25 cellular contexts compared by ENCODE assay signal in the genomic region with DNA sequence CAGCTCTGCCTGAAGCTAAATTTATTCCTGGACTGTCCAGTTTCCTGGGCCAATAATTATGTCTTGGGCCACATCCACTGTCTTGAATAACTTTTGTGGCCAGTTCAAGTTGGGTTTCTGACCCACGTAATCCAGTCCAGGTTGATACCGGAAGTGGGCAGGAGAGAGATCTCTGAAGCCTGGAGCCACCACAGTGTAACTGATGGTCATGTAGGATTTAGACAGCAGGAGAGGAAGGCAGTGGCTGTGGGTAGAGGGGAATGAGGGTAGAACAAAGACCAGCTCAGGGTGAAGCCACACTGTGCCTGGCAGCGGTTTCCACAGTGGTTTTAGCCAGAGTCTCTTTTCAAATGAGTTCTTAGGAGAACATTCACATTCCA. TPM values are rescaled to one million over a fixed set of nuclear protein-coding genes. Genes with fewer than 3 reads are reported as not detected.
A peak's percentile ranks its signal among the peaks of the same experiment; 100 is the strongest.
DNase-seq lines count a peak whose midpoint lies in the region; ATAC-seq and TF ChIP-seq lines count a peak whose summit lies in the region.
"Had no signal": no experiment of that assay in that cellular context is flagged by ENCODE, and none has a peak within 500 bp of the region (broad histone marks: within the 10 kb centered on the region; RNA-seq: fewer than 3 reads in every experiment).

No MANE protein-coding gene starts in this region.

- H3K79me2 ChIP-seq in parathyroid adenoma, result no peaks in the 10 kb centered on the region

- H3K4me2 ChIP-seq in parathyroid adenoma (ENCODE audit: low read length), result no peak overlapping the region
- H3K4me2 ChIP-seq: BLaER1 had no signal

- peaks cover 0 to 6% of the 10 kb centered on the region in 2 donors for H3K36me3 ChIP-seq in adrenal gland (replicated peaks in 1 of 2)
- peaks cover 0 to 12% (median 0%) of the 10 kb centered on the region in 3 donors for H3K36me3 ChIP-seq in esophagus squamous epithelium
- H3K36me3 ChIP-seq in parathyroid adenoma (ENCODE audit: control insufficient read depth, insufficient read depth, low read length), result no peaks in the 10 kb centered on the region
- H3K36me3 ChIP-seq in tibial artery, result peaks cover 0 to 13% (median 0%) of the 10 kb centered on the region in 3 donors

- H3K4me1 ChIP-seq in adrenal gland (replicated peaks in 1 of 2), result peaks cover 48 to 79% of the 10 kb centered on the region in 2 donors
- H3K4me1 ChIP-seq in esophagus squamous epithelium, result peaks cover 30 to 100% (median 64%) of the 10 kb centered on the region in 3 donors
- peaks cover 7% of the 10 kb centered on the region for H3K4me1 ChIP-seq in parathyroid adenoma
- H3K4me1 ChIP-seq in tibial artery, result peaks cover 0 to 69% (median 29%) of the 10 kb centered on the region in 4 donors

- no peak overlapping the region for H3K4me3 Mint-ChIP-seq in endothelial cell (ENCODE audit: unreplicated experiment)
- H3K4me3 Mint-ChIP-seq: activated CD4-positive, alpha-beta T cell treated with anti-CD3 and anti-CD28 coated beads, Interleukin-2, amount 10 ng/mL, durations not matched to agents 24 days and 14 days; activated CD8-positive, alpha-beta memory T cell treated with anti-CD3 and anti-CD28 coated beads, Interleukin-2, amount 10 ng/mL, durations not matched to agents 7 days and 5 days; activated naive CD4-positive, alpha-beta T cell treated with anti-CD3 and anti-CD28 coated beads, Interleukin-2, amount 10 ng/mL, durations not matched to agents 7 days and 5 days; activated T-cell treated with anti-CD3 and anti-CD28 coated beads, Interleukin-2, amount 50 U/mL, for 72 hours; central memory CD8-positive, alpha-beta T cell; stimulated activated naive CD8-positive, alpha-beta T cell treated with anti-CD3 and anti-CD28 coated beads, Interleukin-15, amount 100 ng/mL, for 72 hours; T-helper 17 cell had no signal

- peak overlapping the region; percentile 17 for H2AFZ ChIP-seq in parathyroid adenoma

- H3K27ac ChIP-seq in adrenal gland, result peak overlapping the region in 3 of 5 donors; percentile 20 to 87 (median 49)
- peak overlapping the region; percentile 28 to 96 (median 94) for H3K27ac ChIP-seq in esophagus squamous epithelium
- no peak overlapping the region for H3K27ac ChIP-seq in parathyroid adenoma
- peak overlapping the region; percentile 29 to 41 for H3K27ac ChIP-seq in tibial artery
- H3K27ac ChIP-seq: BLaER1 had no signal

- H3K27me3 ChIP-seq in adrenal gland (no peaks in the 10 kb centered on the region), esophagus squamous epithelium (no peaks in the 10 kb centered on the region), parathyroid adenoma (ENCODE audit: control insufficient read depth, insufficient read depth, low read length) (no peaks in the 10 kb centered on the region), tibial artery (no peaks in the 10 kb centered on the region)
- H3K27me3 ChIP-seq: BLaER1 had no signal

- intact Hi-C loops in adrenal gland (cut with DNase I) (no loop called here), esophagus squamous epithelium (cut with DNase I) (no loop called here), tibial artery (cut with DNase I; ENCODE audit: low total_unique reads) (no loop called here)

- no peak for TF ChIP-seq POLR2A in adrenal gland (IDR thresholded peaks at IDR 0.05)
- no peak for TF ChIP-seq POLR2A in esophagus squamous epithelium (IDR thresholded peaks at IDR 0.05)

- no peaks in the 10 kb centered on the region for H3K9me3 ChIP-seq in adrenal gland (replicated peaks in 1 of 3)
- H3K9me3 ChIP-seq in esophagus squamous epithelium, result no peaks in the 10 kb centered on the region
- H3K9me3 ChIP-seq in parathyroid adenoma (ENCODE audit: control insufficient read depth, low read length), result no peaks in the 10 kb centered on the region
- H3K9me3 ChIP-seq in tibial artery, result no peaks in the 10 kb centered on the region

- no peaks in the 10 kb centered on the region for H3K27me3 Mint-ChIP-seq in endothelial cell (ENCODE audit: unreplicated experiment)

- H3K4me3 ChIP-seq in adrenal gland (no peak overlapping the region), esophagus squamous epithelium (no peak overlapping the region), parathyroid adenoma (ENCODE audit: low read depth, low read length) (no peak overlapping the region), tibial artery (no peak overlapping the region)
- H3K4me3 ChIP-seq: BLaER1 had no signal

- ATAC-seq in GM18909 (IDR thresholded peaks at IDR 0.05; ENCODE audit: poor library complexity, unreplicated experiment) (no peak), GM21367 (IDR thresholded peaks at IDR 0.05; ENCODE audit: unreplicated experiment) (no peak), HG02870 (IDR thresholded peaks at IDR 0.05; ENCODE audit: unreplicated experiment) (no peak)
- ATAC-seq: activated CD8-positive, alpha-beta memory T cell treated with anti-CD3 and anti-CD28 coated beads, Interleukin-2, amount 10 ng/mL, durations not matched to agents 7 days and 5 days; activated T-cell treated with anti-CD3 and anti-CD28 coated beads, Interleukin-2, amount 50 U/mL, for 72 hours; left ventricle myocardium superior; stimulated activated naive CD8-positive, alpha-beta T cell treated with anti-CD3 and anti-CD28 coated beads, Interleukin-15, amount 100 ng/mL, for 72 hours; T-helper 17 cell had no signal

- no peaks in the 10 kb centered on the region for H3K4me1 Mint-ChIP-seq in endothelial cell (ENCODE audit: unreplicated experiment)
- H3K4me1 Mint-ChIP-seq: stimulated activated naive CD8-positive, alpha-beta T cell treated with anti-CD3 and anti-CD28 coated beads, Interleukin-15, amount 100 ng/mL, for 72 hours; T-helper 17 cell had no signal

- DNase-seq in adrenal gland, result no peak
- DNase-seq in esophagus squamous epithelium (lab: John Stamatoyannopoulos, UW), result no peak
- no peak for DNase-seq in tibial artery
- DNase-seq in endothelial cell (ENCODE audit: low spot score), result no peak
- DNase-seq: ACHN; activated CD4-positive, alpha-beta T cell treated with anti-CD3 and anti-CD28 coated beads, Interleukin-2, amount 10 ng/mL, durations not matched to agents 24 days and 14 days; activated CD8-positive, alpha-beta memory T cell treated with anti-CD3 and anti-CD28 coated beads, Interleukin-2, amount 10 ng/mL, durations not matched to agents 7 days and 5 days; activated naive CD4-positive, alpha-beta T cell treated with anti-CD3 and anti-CD28 coated beads, Interleukin-2, amount 10 ng/mL, durations not matched to agents 7 days and 5 days; activated T-cell treated with anti-CD3 and anti-CD28 coated beads, Interleukin-2, amount 50 U/mL, for 72 hours; COR-L47; GDM1; hippocampal formation; KBM-7; left ventricle myocardium superior; midbrain; NCI-H1694 treated with DMSO at 0.1 percent for 48 hours; NCI-H2227 treated with DMSO at 0.1 percent for 48 hours; stimulated activated naive CD8-positive, alpha-beta T cell treated with anti-CD3 and anti-CD28 coated beads, Interleukin-15, amount 100 ng/mL, for 72 hours; T-helper 17 cell had no signal

- H3K36me3 Mint-ChIP-seq in endothelial cell (ENCODE audit: low read depth, unreplicated experiment), result peaks cover 31% of the 10 kb centered on the region
- H3K36me3 Mint-ChIP-seq: activated CD8-positive, alpha-beta memory T cell treated with anti-CD3 and anti-CD28 coated beads, Interleukin-2, amount 10 ng/mL, durations not matched to agents 7 days and 5 days; activated naive CD4-positive, alpha-beta T cell treated with anti-CD3 and anti-CD28 coated beads, Interleukin-2, amount 10 ng/mL, durations not matched to agents 7 days and 5 days had no signal

- no peak overlapping the region for H3K27ac Mint-ChIP-seq in endothelial cell (ENCODE audit: unreplicated experiment)
- H3K27ac Mint-ChIP-seq: activated CD4-positive, alpha-beta T cell treated with anti-CD3 and anti-CD28 coated beads, Interleukin-2, amount 10 ng/mL, durations not matched to agents 24 days and 14 days; activated CD8-positive, alpha-beta memory T cell treated with anti-CD3 and anti-CD28 coated beads, Interleukin-2, amount 10 ng/mL, durations not matched to agents 7 days and 5 days; activated naive CD4-positive, alpha-beta T cell treated with anti-CD3 and anti-CD28 coated beads, Interleukin-2, amount 10 ng/mL, durations not matched to agents 7 days and 5 days; activated T-cell treated with anti-CD3 and anti-CD28 coated beads, Interleukin-2, amount 50 U/mL, for 72 hours; stimulated activated naive CD8-positive, alpha-beta T cell treated with anti-CD3 and anti-CD28 coated beads, Interleukin-15, amount 100 ng/mL, for 72 hours; T-helper 17 cell had no signal

- WGBS in adrenal gland, 4 donors, result 96 to 100% (median 96%) methylated on average over 3 of the region's 3 CpGs
- WGBS in esophagus squamous epithelium, 2 donors, result 75 to 84% methylated on average over 1 to 3 of the region's 3 CpGs

- TF ChIP-seq CTCF in adrenal gland (IDR thresholded peaks at IDR 0.05) (no peak), esophagus squamous epithelium (IDR thresholded peaks at IDR 0.05) (no peak), parathyroid adenoma (IDR thresholded peaks at IDR 0.05) (no peak), tibial artery (IDR thresholded peaks at IDR 0.05) (no peak), endothelial cell (IDR thresholded peaks at IDR 0.05; ENCODE audit: unreplicated experiment) (no peak)

- H3K9me3 Mint-ChIP-seq in endothelial cell (ENCODE audit: unreplicated experiment), result no peaks in the 10 kb centered on the region
- H3K9me3 Mint-ChIP-seq: activated CD4-positive, alpha-beta T cell treated with anti-CD3 and anti-CD28 coated beads, Interleukin-2, amount 10 ng/mL, durations not matched to agents 24 days and 14 days; activated T-cell treated with anti-CD3 and anti-CD28 coated beads, Interleukin-2, amount 50 U/mL, for 72 hours; central memory CD8-positive, alpha-beta T cell; stimulated activated naive CD8-positive, alpha-beta T cell treated with anti-CD3 and anti-CD28 coated beads, Interleukin-15, amount 100 ng/mL, for 72 hours had no signal

- no peak overlapping the region for H3K9ac ChIP-seq in parathyroid adenoma
- H3K9ac ChIP-seq: BLaER1 had no signal

RNA-seq across cellular contexts. Expression of a gene that starts 30.2 kb away (rescaled TPM):
- total RNA-seq in adrenal gland (100 to 1,000 TPM in 1 of 8 donors, 10 to 100 TPM in 7; 41.1 to 111 (median 64.7) TPM), esophagus squamous epithelium (10 to 100 TPM in 3 of 4 donors, 1 to 10 TPM in 1; 7.1 to 22.1 (median 13.8) TPM), endothelial cell (ENCODE audit: unreplicated experiment) (74.1 TPM)
- polyA plus RNA-seq in adrenal gland, result 10 to 100 TPM; 15.2 to 37.9 (median 28.4) TPM
